ENCODE assay signal across 1 cellular context in the genomic region with DNA sequence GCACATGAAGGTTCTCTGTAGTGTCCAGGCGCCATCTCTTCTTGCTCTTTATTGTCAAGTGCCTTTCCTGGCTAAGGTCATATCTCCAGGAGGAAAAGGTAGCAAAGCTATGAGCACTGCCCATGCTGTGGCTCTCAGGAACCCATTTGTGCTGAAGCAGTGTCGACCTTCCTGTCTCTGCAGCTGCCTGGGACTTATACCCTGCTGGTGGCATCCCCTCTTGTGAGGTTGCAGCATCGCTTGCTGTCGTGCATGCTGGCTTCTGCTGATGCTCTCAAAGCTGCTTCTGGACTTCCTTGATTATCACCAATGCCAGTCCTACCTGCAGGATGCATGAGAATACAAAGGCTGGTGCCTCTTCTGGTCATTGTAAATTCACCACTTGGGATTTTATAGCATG.
TF ChIP-seq lines count a peak whose summit lies in the region.

No MANE protein-coding gene starts in this region.

TF ChIP-seq in HepG2, 621 proteins besides CTCF, POLR2A, EP300 and RAD21:
- peak; percentile 99 for TF ChIP-seq ZNF12 (CRISPR knock-in tag; IDR thresholded peaks at IDR 0.05)
- TF ChIP-seq ISL2 (CRISPR knock-in tag; IDR thresholded peaks at IDR 0.05): no peak
